ENCODE assay signal across 9 cellular contexts in the genomic region with DNA sequence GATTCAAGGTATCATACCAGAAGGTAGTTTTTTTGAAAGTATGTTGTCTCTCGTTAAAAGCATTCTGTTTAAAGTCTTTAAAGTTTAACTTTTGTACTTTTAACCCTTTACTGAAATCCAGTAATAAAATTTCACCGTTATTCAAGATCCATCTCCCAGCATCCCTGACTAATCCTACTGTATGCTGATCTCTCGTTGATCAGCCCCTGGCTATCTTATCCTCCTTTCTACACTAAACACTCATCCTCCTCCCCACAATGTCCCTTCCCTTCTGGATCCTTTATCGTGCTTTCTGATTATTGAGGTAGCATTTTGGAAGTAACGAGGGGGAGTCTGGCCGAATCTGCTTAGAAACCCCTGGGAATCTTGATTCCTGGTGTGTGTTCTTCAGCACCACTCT. TPM values are rescaled to one million over a fixed set of nuclear protein-coding genes. Genes with fewer than 3 reads are reported as not detected.
DNase-seq lines count a peak whose midpoint lies in the region; ATAC-seq and TF ChIP-seq lines count a peak whose summit lies in the region.
"Had no signal": no experiment of that assay in that cellular context is flagged by ENCODE, and none has a peak within 500 bp of the region (broad histone marks: within the 10 kb centered on the region; RNA-seq: fewer than 3 reads in every experiment).

No MANE protein-coding gene starts in this region.

- no peak for TF ChIP-seq CTCF in GM12864 (IDR thresholded peaks at IDR 0.05; ENCODE audit: low read depth, low read length, missing control alignments)
- no peak for TF ChIP-seq CTCF in Peyer's patch (IDR thresholded peaks at IDR 0.05)
- TF ChIP-seq CTCF in fibroblast of pulmonary artery (IDR thresholded peaks at IDR 0.05; ENCODE audit: low read length, missing control alignments), result no peak
- no peak for TF ChIP-seq CTCF in retinal pigment epithelial cell (conservative IDR thresholded peaks at IDR 0.05; ENCODE audit: low read depth, low read length)

- in situ Hi-C loops in KBM-7 (cut with MboI; ENCODE audit: low pct_unique_long_range_greater_than_20kb, low sequenced_read_pairs), result no loop called here

- ATAC-seq in HG03520 (IDR thresholded peaks at IDR 0.05; ENCODE audit: unreplicated experiment) (no peak), GM18873 (IDR thresholded peaks at IDR 0.05; ENCODE audit: low FRiP score, unreplicated experiment) (no peak)

- no peaks in the 10 kb centered on the region for H3K27me3 ChIP-seq in Peyer's patch

- no peaks in the 10 kb centered on the region for H3K9me3 ChIP-seq in Peyer's patch

- no peak for DNase-seq in GM12864 (ENCODE audit: low read depth)
- DNase-seq in Peyer's patch, result no peak
- DNase-seq in fibroblast of pulmonary artery (ENCODE audit: low read depth), result no peak
- DNase-seq in retinal pigment epithelial cell (ENCODE audit: low read depth), result no peak
- DNase-seq in 8988T, result no peak
- no peak for DNase-seq in KBM-7
- DNase-seq: NCI-H2081 had no signal

- peak overlapping the region; percentile 98 for H3K4me3 ChIP-seq in GM12864 (ENCODE audit: low read depth, low read length)
- H3K4me3 ChIP-seq in Peyer's patch, result peak overlapping the region; percentile 82 to 96 (median 88)
- H3K4me3 ChIP-seq in fibroblast of pulmonary artery (replicated peaks; ENCODE audit: low read depth, low read length), result peak overlapping the region; percentile 78
- peak overlapping the region; percentile 89 for H3K4me3 ChIP-seq in retinal pigment epithelial cell (ENCODE audit: low read length)

- no peaks in the 10 kb centered on the region for H3K36me3 ChIP-seq in Peyer's patch

- no peak overlapping the region for H3K27ac ChIP-seq in Peyer's patch

- peaks cover 0 to 17% (median 0%) of the 10 kb centered on the region in 4 donors for H3K4me1 ChIP-seq in Peyer's patch

- TF ChIP-seq POLR2A in Peyer's patch (IDR thresholded peaks at IDR 0.05), result no peak

RNA-seq across cellular contexts. Expression of a gene that starts 1.3 kb away (rescaled TPM):
- 10 to 100 TPM; 20.0 to 52.0 (median 28.6) TPM for total RNA-seq in Peyer's patch
